In the genomic region with DNA sequence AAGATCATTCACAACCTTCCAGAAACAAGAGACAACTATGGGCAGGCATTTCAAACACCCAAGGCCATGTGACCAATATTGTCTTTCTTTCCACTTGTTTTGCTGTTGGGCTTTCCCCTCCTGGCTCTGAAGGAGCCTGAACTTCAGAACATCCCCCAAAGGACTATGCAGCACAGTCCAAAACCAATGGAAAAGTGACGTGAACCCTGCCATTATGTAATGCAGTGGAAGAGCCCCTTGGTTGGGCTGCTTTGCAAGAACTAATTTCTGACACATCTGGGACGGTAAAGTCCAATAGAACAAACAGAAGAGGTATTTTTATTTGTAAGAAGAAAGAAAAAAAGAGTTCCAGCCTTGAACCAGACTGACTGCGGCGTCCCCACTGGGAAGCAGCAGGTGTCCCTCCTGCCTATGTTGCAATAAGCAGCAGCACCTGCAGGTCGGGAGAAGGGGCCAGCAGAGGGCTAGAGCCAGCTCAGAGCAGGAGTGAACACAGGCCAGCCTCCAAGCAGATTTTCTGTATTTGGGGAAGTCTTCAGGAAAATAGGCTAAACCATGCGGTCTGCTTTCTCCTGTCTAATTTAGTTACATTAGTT, we compare ENCODE assay signal across 1 cellular context.
TF ChIP-seq lines count a peak whose summit lies in the region.

No MANE protein-coding gene starts in this region.

TF ChIP-seq in GM23338, 12 proteins besides CTCF, POLR2A, EP300 and RAD21 (continued from another document):
- TF ChIP-seq, protein P1, sequence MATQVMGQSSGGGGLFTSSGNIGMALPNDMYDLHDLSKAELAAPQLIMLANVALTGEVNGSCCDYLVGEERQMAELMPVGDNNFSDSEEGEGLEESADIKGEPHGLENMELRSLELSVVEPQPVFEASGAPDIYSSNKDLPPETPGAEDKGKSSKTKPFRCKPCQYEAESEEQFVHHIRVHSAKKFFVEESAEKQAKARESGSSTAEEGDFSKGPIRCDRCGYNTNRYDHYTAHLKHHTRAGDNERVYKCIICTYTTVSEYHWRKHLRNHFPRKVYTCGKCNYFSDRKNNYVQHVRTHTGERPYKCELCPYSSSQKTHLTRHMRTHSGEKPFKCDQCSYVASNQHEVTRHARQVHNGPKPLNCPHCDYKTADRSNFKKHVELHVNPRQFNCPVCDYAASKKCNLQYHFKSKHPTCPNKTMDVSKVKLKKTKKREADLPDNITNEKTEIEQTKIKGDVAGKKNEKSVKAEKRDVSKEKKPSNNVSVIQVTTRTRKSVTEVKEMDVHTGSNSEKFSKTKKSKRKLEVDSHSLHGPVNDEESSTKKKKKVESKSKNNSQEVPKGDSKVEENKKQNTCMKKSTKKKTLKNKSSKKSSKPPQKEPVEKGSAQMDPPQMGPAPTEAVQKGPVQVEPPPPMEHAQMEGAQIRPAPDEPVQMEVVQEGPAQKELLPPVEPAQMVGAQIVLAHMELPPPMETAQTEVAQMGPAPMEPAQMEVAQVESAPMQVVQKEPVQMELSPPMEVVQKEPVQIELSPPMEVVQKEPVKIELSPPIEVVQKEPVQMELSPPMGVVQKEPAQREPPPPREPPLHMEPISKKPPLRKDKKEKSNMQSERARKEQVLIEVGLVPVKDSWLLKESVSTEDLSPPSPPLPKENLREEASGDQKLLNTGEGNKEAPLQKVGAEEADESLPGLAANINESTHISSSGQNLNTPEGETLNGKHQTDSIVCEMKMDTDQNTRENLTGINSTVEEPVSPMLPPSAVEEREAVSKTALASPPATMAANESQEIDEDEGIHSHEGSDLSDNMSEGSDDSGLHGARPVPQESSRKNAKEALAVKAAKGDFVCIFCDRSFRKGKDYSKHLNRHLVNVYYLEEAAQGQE (IDR thresholded peaks at IDR 0.05; ENCODE audit: unreplicated experiment), result no peak
- TF ChIP-seq, protein P2, sequence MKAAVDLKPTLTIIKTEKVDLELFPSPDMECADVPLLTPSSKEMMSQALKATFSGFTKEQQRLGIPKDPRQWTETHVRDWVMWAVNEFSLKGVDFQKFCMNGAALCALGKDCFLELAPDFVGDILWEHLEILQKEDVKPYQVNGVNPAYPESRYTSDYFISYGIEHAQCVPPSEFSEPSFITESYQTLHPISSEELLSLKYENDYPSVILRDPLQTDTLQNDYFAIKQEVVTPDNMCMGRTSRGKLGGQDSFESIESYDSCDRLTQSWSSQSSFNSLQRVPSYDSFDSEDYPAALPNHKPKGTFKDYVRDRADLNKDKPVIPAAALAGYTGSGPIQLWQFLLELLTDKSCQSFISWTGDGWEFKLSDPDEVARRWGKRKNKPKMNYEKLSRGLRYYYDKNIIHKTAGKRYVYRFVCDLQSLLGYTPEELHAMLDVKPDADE (IDR thresholded peaks at IDR 0.05), result no peak
- no peak for TF ChIP-seq ZNF331 (CRISPR knock-in tag; IDR thresholded peaks at IDR 0.05; ENCODE audit: low read depth)
